Comparison of ENCODE assay signal across 11 cellular contexts in genomic region chr3:48505146-48505545, GRCh38. TPM values are rescaled to one million over a fixed set of nuclear protein-coding genes. Genes with fewer than 3 reads are reported as not detected.
DNase-seq lines count a peak whose midpoint lies in the region; ATAC-seq and TF ChIP-seq lines count a peak whose summit lies in the region.
"Had no signal": no experiment of that assay in that cellular context is flagged by ENCODE, and none has a peak within 500 bp of the region (broad histone marks: within the 10 kb centered on the region; RNA-seq: fewer than 3 reads in every experiment).

No MANE protein-coding gene starts in this region.

- H3K36me3 ChIP-seq in stomach = peaks cover 0 to 9% (median 7%) of the 10 kb centered on the region in 4 donors

- H3K4me1 Mint-ChIP-seq in activated CD4-positive, alpha-beta T cell treated with anti-CD3 and anti-CD28 coated beads for 36 hours = peaks cover 46% of the 10 kb centered on the region
- peaks cover 50% of the 10 kb centered on the region for H3K4me1 Mint-ChIP-seq in activated CD4-positive, alpha-beta memory T cell treated with anti-CD3 and anti-CD28 coated beads for 36 hours (ENCODE audit: low read depth)
- peaks cover 39 to 42% of the 10 kb centered on the region in 2 donors for H3K4me1 Mint-ChIP-seq in immature natural killer cell

- peaks cover 1% of the 10 kb centered on the region for H3K36me3 Mint-ChIP-seq in activated CD4-positive, alpha-beta T cell treated with anti-CD3 and anti-CD28 coated beads for 36 hours (ENCODE audit: low read depth)
- peaks cover 5% of the 10 kb centered on the region for H3K36me3 Mint-ChIP-seq in activated CD4-positive, alpha-beta memory T cell treated with anti-CD3 and anti-CD28 coated beads for 36 hours
- peaks cover 0 to 2% (median 0%) of the 10 kb centered on the region in 3 donors for H3K36me3 Mint-ChIP-seq in immature natural killer cell

- no peak overlapping the region for H3K4me3 ChIP-seq in stomach

- DNase-seq in activated CD4-positive, alpha-beta T cell treated with anti-CD3 and anti-CD28 coated beads for 36 hours = no peak
- no peak for DNase-seq in activated CD4-positive, alpha-beta T cell treated with anti-CD3 and anti-CD28 coated beads, Interleukin-2, amount 50 U/mL, for 4 hours
- DNase-seq in activated CD4-positive, alpha-beta memory T cell treated with anti-CD3 and anti-CD28 coated beads for 36 hours = no peak
- DNase-seq in immature natural killer cell (no peak), stomach (no peak), T1000 (lab: John Stamatoyannopoulos, UW) (no peak), islet precursor cell (no peak)
- DNase-seq: NK-92 treated with Interleukin-12 subunit alpha and Interleukin-12 subunit beta, amount 100 ng/mL, for 24 hours had no signal

- WGBS in stomach, 5 donors = 76 to 89% (median 86%) methylated on average over 2 of the region's 2 CpGs

- H3K9me3 Mint-ChIP-seq in activated CD4-positive, alpha-beta T cell treated with anti-CD3 and anti-CD28 coated beads for 36 hours (ENCODE audit: low read depth) = no peaks in the 10 kb centered on the region
- no peaks in the 10 kb centered on the region for H3K9me3 Mint-ChIP-seq in activated CD4-positive, alpha-beta memory T cell treated with anti-CD3 and anti-CD28 coated beads for 36 hours
- no peaks in the 10 kb centered on the region for H3K9me3 Mint-ChIP-seq in immature natural killer cell

- peak overlapping the region in 4 of 5 donors; percentile 84 to 96 (median 92) for H3K27ac ChIP-seq in stomach

- peak overlapping the region; percentile 72 for H3K4me3 Mint-ChIP-seq in activated CD4-positive, alpha-beta T cell treated with anti-CD3 and anti-CD28 coated beads for 36 hours
- H3K4me3 Mint-ChIP-seq in activated CD4-positive, alpha-beta memory T cell treated with anti-CD3 and anti-CD28 coated beads for 36 hours = peak overlapping the region; percentile 27
- peak overlapping the region; percentile 75 to 84 (median 80) for H3K4me3 Mint-ChIP-seq in immature natural killer cell

- H3K27me3 ChIP-seq in stomach = no peaks in the 10 kb centered on the region

- no peak overlapping the region for H3K27ac Mint-ChIP-seq in activated CD4-positive, alpha-beta T cell treated with anti-CD3 and anti-CD28 coated beads for 36 hours
- H3K27ac Mint-ChIP-seq in activated CD4-positive, alpha-beta memory T cell treated with anti-CD3 and anti-CD28 coated beads for 36 hours = no peak overlapping the region
- peak overlapping the region in 5 of 6 donors; percentile 34 to 86 (median 51) for H3K27ac Mint-ChIP-seq in immature natural killer cell

- peaks cover 19 to 57% (median 29%) of the 10 kb centered on the region in 4 donors for H3K4me1 ChIP-seq in stomach

- no peak for ATAC-seq in activated CD4-positive, alpha-beta T cell treated with anti-CD3 and anti-CD28 coated beads for 36 hours
- ATAC-seq in HG03039 (IDR thresholded peaks at IDR 0.05; ENCODE audit: unreplicated experiment) = no peak

- no peak for TF ChIP-seq POLR2A in stomach (IDR thresholded peaks at IDR 0.05)

- no peaks in the 10 kb centered on the region for H3K27me3 Mint-ChIP-seq in activated CD4-positive, alpha-beta T cell treated with anti-CD3 and anti-CD28 coated beads for 36 hours
- H3K27me3 Mint-ChIP-seq in activated CD4-positive, alpha-beta memory T cell treated with anti-CD3 and anti-CD28 coated beads for 36 hours = no peaks in the 10 kb centered on the region
- H3K27me3 Mint-ChIP-seq in immature natural killer cell (ENCODE audit: low read depth in 3 of 3) = peaks cover 0 to 4% (median 3%) of the 10 kb centered on the region in 3 donors

- CTCF ChIA-PET in activated CD4-positive, alpha-beta T cell treated with anti-CD3 and anti-CD28 coated beads for 36 hours (lab: Charles Lee) = interaction anchor here (1.8 kb wide), 1 partner anchor 105 kb away, joined by 9 read pairs; no protein-coding TSS in a partner anchor
- CTCF ChIA-PET in activated CD4-positive, alpha-beta memory T cell treated with anti-CD3 and anti-CD28 coated beads for 36 hours (lab: Charles Lee) = interaction anchor here (0.7 to 2.8 kb wide), 2 partner anchors 44 to 69 kb away, joined by 3 to 14 read pairs; no protein-coding TSS in a partner anchor

- no peaks in the 10 kb centered on the region for H3K9me3 ChIP-seq in stomach

- POLR2A ChIA-PET in activated CD4-positive, alpha-beta T cell treated with anti-CD3 and anti-CD28 coated beads for 36 hours (lab: Charles Lee) = no interaction called here
- POLR2A ChIA-PET in activated CD4-positive, alpha-beta memory T cell treated with anti-CD3 and anti-CD28 coated beads for 36 hours (lab: Charles Lee) = interaction anchor here (0.5 to 2.2 kb wide), 5 partner anchors 27 to 205 kb away, joined by 3 to 6 read pairs (median 5); partner anchors contain the start of gene PFKFB4

- TF ChIP-seq CTCF in stomach (IDR thresholded peaks at IDR 0.05) = no peak

- no peak for TF ChIP-seq EP300 in stomach (IDR thresholded peaks at IDR 0.05)

- intact Hi-C loops in activated CD4-positive, alpha-beta T cell treated with anti-CD3 and anti-CD28 coated beads for 36 hours (cut with DNase I, micrococcal nuclease) = loop anchor here (2.0 to 10.0 kb wide), 3 partner anchors 52 to 60 kb away; partner anchors contain the start of genes ATRIP (in 2 of the 2), CCDC51 (in 1 of the 2), PFKFB4 (in 1 of the 2) and TMA7 (in 1 of the 2)
- intact Hi-C loops in activated CD4-positive, alpha-beta memory T cell treated with anti-CD3 and anti-CD28 coated beads for 36 hours (cut with micrococcal nuclease) = no loop called here
- intact Hi-C loops in stomach (cut with DNase I; ENCODE audit: low total_unique reads) = no loop called here

RNA-seq across cellular contexts. Expression of gene SHISA5, which starts 1.2 kb away (rescaled TPM):
- 10 to 100 TPM; 52.9 to 68.8 TPM for total RNA-seq in activated CD4-positive, alpha-beta T cell treated with anti-CD3 and anti-CD28 coated beads for 36 hours
- 10 to 100 TPM; 88.9 to 93.1 TPM for total RNA-seq in activated CD4-positive, alpha-beta memory T cell treated with anti-CD3 and anti-CD28 coated beads for 36 hours
- polyA plus RNA-seq in immature natural killer cell (100 to 1,000 TPM; 351 to 618 (median 505) TPM), stomach (100 to 1,000 TPM in 1 of 3 donors, 10 to 100 TPM in 2; 57.5 to 116 (median 58.7) TPM)
- 100 to 1,000 TPM in 1 of 5 donors, 10 to 100 TPM in 4; 43.4 to 182 (median 51.8) TPM for total RNA-seq in stomach

RNA-seq across cellular contexts. Expression of gene PFKFB4, which starts 51.5 kb away (rescaled TPM):
- 10 to 100 TPM; 58.4 to 63.7 TPM for total RNA-seq in activated CD4-positive, alpha-beta T cell treated with anti-CD3 and anti-CD28 coated beads for 36 hours
- 10 to 100 TPM; 19.4 to 22.4 TPM for total RNA-seq in activated CD4-positive, alpha-beta memory T cell treated with anti-CD3 and anti-CD28 coated beads for 36 hours
- polyA plus RNA-seq in immature natural killer cell (under 1 TPM in 2 of 3 donors, not detected in 1; 0.17 to 0.78 TPM), stomach (1 to 10 TPM in 2 of 3 donors, under 1 TPM in 1; 0.61 to 3.2 (median 1.5) TPM)
- 1 to 10 TPM in 4 of 5 donors, not detected in 1; 1.0 to 9.6 (median 3.0) TPM for total RNA-seq in stomach

RNA-seq across cellular contexts. Expression of gene UCN2, which starts 58.4 kb away (rescaled TPM):
- total RNA-seq in activated CD4-positive, alpha-beta T cell treated with anti-CD3 and anti-CD28 coated beads for 36 hours = not detected
- total RNA-seq in activated CD4-positive, alpha-beta memory T cell treated with anti-CD3 and anti-CD28 coated beads for 36 hours = not detected
- polyA plus RNA-seq in immature natural killer cell (not detected), stomach (1 to 10 TPM in 1 of 3 donors, under 1 TPM in 1, not detected in 1; 0.31 to 3.3 TPM)
- under 1 TPM in 2 of 5 donors, not detected in 3; 0.37 to 0.58 TPM for total RNA-seq in stomach
- total RNA-seq: dermis microvascular lymphatic vessel endothelial cell, subcutaneous adipose tissue had no signal

RNA-seq across cellular contexts. Expression of gene ATRIP, which starts 58.6 kb away (rescaled TPM):
- total RNA-seq in activated CD4-positive, alpha-beta T cell treated with anti-CD3 and anti-CD28 coated beads for 36 hours = 10 to 100 TPM; 16.8 to 21.0 TPM
- 10 to 100 TPM; 13.8 to 14.5 TPM for total RNA-seq in activated CD4-positive, alpha-beta memory T cell treated with anti-CD3 and anti-CD28 coated beads for 36 hours
- polyA plus RNA-seq in immature natural killer cell = 10 to 100 TPM in 1 of 3 donors, 1 to 10 TPM in 2; 6.4 to 12.6 (median 6.6) TPM
- 10 to 100 TPM in 2 of 5 donors, 1 to 10 TPM in 3; 2.3 to 34.4 (median 5.5) TPM for total RNA-seq in stomach
- polyA plus RNA-seq in stomach = 1 to 10 TPM; 2.9 to 5.8 (median 3.2) TPM

Comparison
In these comparisons a context has a peak if more than half of its experiments do, and no peak if none do; other contexts are left out.
1. H3K27ac Mint-ChIP-seq: peak in immature natural killer cell (5 of 6); none in activated CD4-positive, alpha-beta T cell treated with anti-CD3 and anti-CD28 coated beads for 36 hours (single experiment) and activated CD4-positive, alpha-beta memory T cell treated with anti-CD3 and anti-CD28 coated beads for 36 hours (single experiment).
2. H3K4me3 Mint-ChIP-seq: peak in every context shown above with its lines; median percentile 80 in immature natural killer cell; 72 in activated CD4-positive, alpha-beta T cell treated with anti-CD3 and anti-CD28 coated beads for 36 hours; 27 in activated CD4-positive, alpha-beta memory T cell treated with anti-CD3 and anti-CD28 coated beads for 36 hours.
3. intact Hi-C loops: an anchor here in activated CD4-positive, alpha-beta T cell treated with anti-CD3 and anti-CD28 coated beads for 36 hours (2.0 to 10.0 kb wide); none called in activated CD4-positive, alpha-beta memory T cell treated with anti-CD3 and anti-CD28 coated beads for 36 hours and stomach.